In the genomic region with DNA sequence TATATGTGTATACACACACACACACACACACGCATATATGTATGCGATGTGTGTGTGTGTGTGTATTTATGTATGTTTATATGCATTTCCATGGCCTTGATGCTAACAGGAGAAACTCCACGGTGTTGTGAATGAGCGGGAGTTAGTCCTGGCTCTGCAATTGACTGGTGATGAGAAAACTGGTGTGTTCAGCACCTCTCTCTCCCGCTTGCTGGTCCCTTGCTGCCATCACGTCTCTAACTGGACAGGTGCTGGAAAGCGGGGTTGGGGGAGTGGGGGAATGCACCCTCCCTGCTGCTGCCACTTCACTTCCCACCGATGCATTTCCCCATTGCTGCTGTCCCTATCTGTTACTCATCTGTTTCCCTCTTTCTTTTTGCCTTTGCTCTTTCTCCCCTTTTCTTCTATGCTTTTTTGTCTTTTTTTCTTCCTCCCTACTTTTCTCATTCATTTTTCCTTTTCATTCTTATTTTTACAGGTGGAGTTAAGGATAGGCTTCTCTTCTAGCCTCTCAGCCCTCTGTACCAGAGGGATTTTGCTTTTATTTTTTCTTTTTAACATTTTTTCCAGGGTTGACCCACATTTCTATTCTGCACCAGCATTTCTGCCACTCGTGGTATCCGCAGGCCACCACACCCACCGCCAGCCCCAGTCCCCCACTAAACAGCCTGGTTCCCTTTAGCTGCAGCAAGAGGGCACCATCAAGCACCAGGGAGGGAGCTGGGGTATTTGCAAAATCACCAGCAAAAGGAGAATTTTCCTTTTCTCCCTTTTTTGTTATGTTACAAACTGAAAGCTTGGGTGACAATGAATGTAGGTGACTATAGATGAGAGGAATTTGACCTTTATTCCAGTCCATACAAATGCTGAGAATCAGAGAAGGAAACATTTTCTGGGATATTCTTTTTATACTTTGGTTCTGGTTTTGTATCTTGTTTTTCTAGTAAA, we compare ENCODE assay signal across 1 cellular context.
TF ChIP-seq lines count a peak whose summit lies in the region.

No MANE protein-coding gene starts in this region.

TF ChIP-seq in GM23338, 12 proteins besides CTCF, POLR2A, EP300 and RAD21 (continued from another document):
- TF ChIP-seq, protein P1, sequence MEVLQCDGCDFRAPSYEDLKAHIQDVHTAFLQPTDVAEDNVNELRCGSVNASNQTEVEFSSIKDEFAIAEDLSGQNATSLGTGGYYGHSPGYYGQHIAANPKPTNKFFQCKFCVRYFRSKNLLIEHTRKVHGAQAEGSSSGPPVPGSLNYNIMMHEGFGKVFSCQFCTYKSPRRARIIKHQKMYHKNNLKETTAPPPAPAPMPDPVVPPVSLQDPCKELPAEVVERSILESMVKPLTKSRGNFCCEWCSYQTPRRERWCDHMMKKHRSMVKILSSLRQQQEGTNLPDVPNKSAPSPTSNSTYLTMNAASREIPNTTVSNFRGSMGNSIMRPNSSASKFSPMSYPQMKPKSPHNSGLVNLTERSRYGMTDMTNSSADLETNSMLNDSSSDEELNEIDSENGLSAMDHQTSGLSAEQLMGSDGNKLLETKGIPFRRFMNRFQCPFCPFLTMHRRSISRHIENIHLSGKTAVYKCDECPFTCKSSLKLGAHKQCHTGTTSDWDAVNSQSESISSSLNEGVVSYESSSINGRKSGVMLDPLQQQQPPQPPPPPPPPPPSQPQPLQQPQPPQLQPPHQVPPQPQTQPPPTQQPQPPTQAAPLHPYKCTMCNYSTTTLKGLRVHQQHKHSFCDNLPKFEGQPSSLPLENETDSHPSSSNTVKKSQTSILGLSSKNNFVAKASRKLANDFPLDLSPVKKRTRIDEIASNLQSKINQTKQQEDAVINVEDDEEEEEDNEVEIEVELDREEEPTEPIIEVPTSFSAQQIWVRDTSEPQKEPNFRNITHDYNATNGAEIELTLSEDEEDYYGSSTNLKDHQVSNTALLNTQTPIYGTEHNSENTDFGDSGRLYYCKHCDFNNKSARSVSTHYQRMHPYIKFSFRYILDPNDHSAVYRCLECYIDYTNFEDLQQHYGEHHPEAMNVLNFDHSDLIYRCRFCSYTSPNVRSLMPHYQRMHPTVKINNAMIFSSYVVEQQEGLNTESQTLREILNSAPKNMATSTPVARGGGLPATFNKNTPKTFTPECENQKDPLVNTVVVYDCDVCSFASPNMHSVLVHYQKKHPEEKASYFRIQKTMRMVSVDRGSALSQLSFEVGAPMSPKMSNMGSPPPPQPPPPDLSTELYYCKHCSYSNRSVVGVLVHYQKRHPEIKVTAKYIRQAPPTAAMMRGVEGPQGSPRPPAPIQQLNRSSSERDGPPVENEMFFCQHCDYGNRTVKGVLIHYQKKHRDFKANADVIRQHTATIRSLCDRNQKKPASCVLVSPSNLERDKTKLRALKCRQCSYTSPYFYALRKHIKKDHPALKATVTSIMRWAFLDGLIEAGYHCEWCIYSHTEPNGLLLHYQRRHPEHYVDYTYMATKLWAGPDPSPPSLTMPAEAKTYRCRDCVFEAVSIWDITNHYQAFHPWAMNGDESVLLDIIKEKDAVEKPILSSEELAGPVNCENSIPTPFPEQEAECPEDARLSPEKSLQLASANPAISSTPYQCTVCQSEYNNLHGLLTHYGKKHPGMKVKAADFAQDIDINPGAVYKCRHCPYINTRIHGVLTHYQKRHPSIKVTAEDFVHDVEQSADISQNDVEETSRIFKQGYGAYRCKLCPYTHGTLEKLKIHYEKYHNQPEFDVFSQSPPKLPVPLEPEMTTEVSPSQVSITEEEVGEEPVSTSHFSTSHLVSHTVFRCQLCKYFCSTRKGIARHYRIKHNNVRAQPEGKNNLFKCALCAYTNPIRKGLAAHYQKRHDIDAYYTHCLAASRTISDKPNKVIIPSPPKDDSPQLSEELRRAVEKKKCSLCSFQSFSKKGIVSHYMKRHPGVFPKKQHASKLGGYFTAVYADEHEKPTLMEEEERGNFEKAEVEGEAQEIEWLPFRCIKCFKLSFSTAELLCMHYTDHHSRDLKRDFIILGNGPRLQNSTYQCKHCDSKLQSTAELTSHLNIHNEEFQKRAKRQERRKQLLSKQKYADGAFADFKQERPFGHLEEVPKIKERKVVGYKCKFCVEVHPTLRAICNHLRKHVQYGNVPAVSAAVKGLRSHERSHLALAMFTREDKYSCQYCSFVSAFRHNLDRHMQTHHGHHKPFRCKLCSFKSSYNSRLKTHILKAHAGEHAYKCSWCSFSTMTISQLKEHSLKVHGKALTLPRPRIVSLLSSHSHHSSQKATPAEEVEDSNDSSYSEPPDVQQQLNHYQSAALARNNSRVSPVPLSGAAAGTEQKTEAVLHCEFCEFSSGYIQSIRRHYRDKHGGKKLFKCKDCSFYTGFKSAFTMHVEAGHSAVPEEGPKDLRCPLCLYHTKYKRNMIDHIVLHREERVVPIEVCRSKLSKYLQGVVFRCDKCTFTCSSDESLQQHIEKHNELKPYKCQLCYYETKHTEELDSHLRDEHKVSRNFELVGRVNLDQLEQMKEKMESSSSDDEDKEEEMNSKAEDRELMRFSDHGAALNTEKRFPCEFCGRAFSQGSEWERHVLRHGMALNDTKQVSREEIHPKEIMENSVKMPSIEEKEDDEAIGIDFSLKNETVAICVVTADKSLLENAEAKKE (CRISPR knock-in tag; IDR thresholded peaks at IDR 0.05): no peak
- TF ChIP-seq ZNF331 (CRISPR knock-in tag; IDR thresholded peaks at IDR 0.05; ENCODE audit: low read depth): no peak
- no peak for TF ChIP-seq EZH2phosphoT487 (IDR thresholded peaks at IDR 0.05; ENCODE audit: unreplicated experiment)
- TF ChIP-seq, protein P2, sequence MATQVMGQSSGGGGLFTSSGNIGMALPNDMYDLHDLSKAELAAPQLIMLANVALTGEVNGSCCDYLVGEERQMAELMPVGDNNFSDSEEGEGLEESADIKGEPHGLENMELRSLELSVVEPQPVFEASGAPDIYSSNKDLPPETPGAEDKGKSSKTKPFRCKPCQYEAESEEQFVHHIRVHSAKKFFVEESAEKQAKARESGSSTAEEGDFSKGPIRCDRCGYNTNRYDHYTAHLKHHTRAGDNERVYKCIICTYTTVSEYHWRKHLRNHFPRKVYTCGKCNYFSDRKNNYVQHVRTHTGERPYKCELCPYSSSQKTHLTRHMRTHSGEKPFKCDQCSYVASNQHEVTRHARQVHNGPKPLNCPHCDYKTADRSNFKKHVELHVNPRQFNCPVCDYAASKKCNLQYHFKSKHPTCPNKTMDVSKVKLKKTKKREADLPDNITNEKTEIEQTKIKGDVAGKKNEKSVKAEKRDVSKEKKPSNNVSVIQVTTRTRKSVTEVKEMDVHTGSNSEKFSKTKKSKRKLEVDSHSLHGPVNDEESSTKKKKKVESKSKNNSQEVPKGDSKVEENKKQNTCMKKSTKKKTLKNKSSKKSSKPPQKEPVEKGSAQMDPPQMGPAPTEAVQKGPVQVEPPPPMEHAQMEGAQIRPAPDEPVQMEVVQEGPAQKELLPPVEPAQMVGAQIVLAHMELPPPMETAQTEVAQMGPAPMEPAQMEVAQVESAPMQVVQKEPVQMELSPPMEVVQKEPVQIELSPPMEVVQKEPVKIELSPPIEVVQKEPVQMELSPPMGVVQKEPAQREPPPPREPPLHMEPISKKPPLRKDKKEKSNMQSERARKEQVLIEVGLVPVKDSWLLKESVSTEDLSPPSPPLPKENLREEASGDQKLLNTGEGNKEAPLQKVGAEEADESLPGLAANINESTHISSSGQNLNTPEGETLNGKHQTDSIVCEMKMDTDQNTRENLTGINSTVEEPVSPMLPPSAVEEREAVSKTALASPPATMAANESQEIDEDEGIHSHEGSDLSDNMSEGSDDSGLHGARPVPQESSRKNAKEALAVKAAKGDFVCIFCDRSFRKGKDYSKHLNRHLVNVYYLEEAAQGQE (IDR thresholded peaks at IDR 0.05; ENCODE audit: unreplicated experiment): no peak
- no peak for TF ChIP-seq NANOG (IDR thresholded peaks at IDR 0.05; ENCODE audit: borderline replicate concordance)
- TF ChIP-seq CREB1 (CRISPR knock-in tag; IDR thresholded peaks at IDR 0.05; ENCODE audit: low read depth): no peak
- no peak for TF ChIP-seq POLR2AphosphoS5 (IDR thresholded peaks at IDR 0.05; ENCODE audit: low read depth)
- no peak for TF ChIP-seq EZH2 (IDR thresholded peaks at IDR 0.05; ENCODE audit: low read depth, unreplicated experiment)
